In genomic region chr15:96870510-96871039, GRCh38 we compare ENCODE assay signal across 28 cellular contexts.
DNase-seq lines count a peak whose midpoint lies in the region; ATAC-seq and TF ChIP-seq lines count a peak whose summit lies in the region.
"Had no signal": no experiment of that assay in that cellular context is flagged by ENCODE, and none has a peak within 500 bp of the region (broad histone marks: within the 10 kb centered on the region; RNA-seq: fewer than 3 reads in every experiment).

No MANE protein-coding gene starts in this region.

- TF ChIP-seq EP300 in neural cell (conservative IDR thresholded peaks at IDR 0.05; ENCODE audit: poor library complexity, severe bottlenecking) (peak; percentile 17), gastroesophageal sphincter (IDR thresholded peaks at IDR 0.05) (no peak), sigmoid colon (IDR thresholded peaks at IDR 0.05) (no peak)

- no peak overlapping the region for H2BK20ac ChIP-seq in H9 (ENCODE audit: low read depth, low read length, poor library complexity, severe bottlenecking)

- H3K79me2 ChIP-seq in H9 (ENCODE audit: insufficient read depth, low read length) (no peaks in the 10 kb centered on the region), neural cell (replicated peaks; ENCODE audit: insufficient read depth, low read length) (no peaks in the 10 kb centered on the region)

- H4K20me1 ChIP-seq in H9 (ENCODE audit: control insufficient read depth, insufficient read depth, insufficient read length) (no peaks in the 10 kb centered on the region), neural cell (ENCODE audit: insufficient read depth) (no peaks in the 10 kb centered on the region)

- no peak overlapping the region for H3T11ph ChIP-seq in H9 (ENCODE audit: low read length)

- H2AFZ ChIP-seq in H9 (ENCODE audit: low read length) = no peak overlapping the region
- H2AFZ ChIP-seq in neural cell (ENCODE audit: low read depth, low read length) = no peak overlapping the region

- H3K4me3 Mint-ChIP-seq in H9 (no peak overlapping the region), endodermal cell (peak overlapping the region; percentile 15)
- H3K4me3 Mint-ChIP-seq: activated CD4-positive, alpha-beta T cell treated with anti-CD3 and anti-CD28 coated beads for 36 hours; activated naive CD8-positive, alpha-beta T cell; naive thymus-derived CD8-positive, alpha-beta T cell had no signal

- H4K91ac ChIP-seq in H9 (ENCODE audit: insufficient read length, low read depth, low read length) = no peak overlapping the region

- H4K8ac ChIP-seq in H9 (replicated peaks; ENCODE audit: insufficient read length, low read depth, low read length) = no peak overlapping the region

- H3K27ac Mint-ChIP-seq in H9 = no peak overlapping the region; a peak in 1 of 7 replicates
- peak overlapping the region; percentile 57 for H3K27ac Mint-ChIP-seq in endodermal cell
- H3K27ac Mint-ChIP-seq: activated CD4-positive, alpha-beta T cell treated with anti-CD3 and anti-CD28 coated beads for 36 hours; activated naive CD8-positive, alpha-beta T cell; naive thymus-derived CD8-positive, alpha-beta T cell had no signal

- no peak overlapping the region for H4K5ac ChIP-seq in H9 (ENCODE audit: insufficient read length, low read depth, low read length)

- H2BK5ac ChIP-seq in H9 (ENCODE audit: insufficient read length, low read length) = no peak overlapping the region

- H3K9me2 ChIP-seq in neural cell (ENCODE audit: insufficient read depth, low read length) = no peaks in the 10 kb centered on the region

- H3K23me2 ChIP-seq in H9 (ENCODE audit: insufficient read length, low read depth, low read length, poor library complexity, severe bottlenecking) = no peaks in the 10 kb centered on the region

- H3K4me3 ChIP-seq in endodermal cell (ENCODE audit: low read length) (no peak overlapping the region), neural cell (ENCODE audit: low read length) (no peak overlapping the region), gastroesophageal sphincter (no peak overlapping the region), sigmoid colon (no peak overlapping the region)
- H3K4me3 ChIP-seq: coronary artery, esophagus squamous epithelium, ovary, stomach, tibial artery had no signal

- H3K9me3 ChIP-seq in H9 (ENCODE audit: control insufficient read depth, low read depth, low read length) (no peaks in the 10 kb centered on the region), endodermal cell (ENCODE audit: control insufficient read depth, low read length) (peaks cover 5% of the 10 kb centered on the region), neural cell (ENCODE audit: low read length) (no peaks in the 10 kb centered on the region), gastroesophageal sphincter (peaks cover 0 to 13% (median 0%) of the 10 kb centered on the region in 3 donors), sigmoid colon (peaks cover 0 to 3% (median 1%) of the 10 kb centered on the region in 4 donors)
- H3K9me3 ChIP-seq: ovary had no signal

- no CpG with 5 or more reads among the region's 11 CpGs for WGBS in H9 (ENCODE audit: extremely low coverage, insufficient read length, low lambda C conversion rate)
- 89 to 90% methylated on average over 5 to 11 of the region's 11 CpGs for WGBS in endodermal cell (ENCODE audit: insufficient coverage in 1 of 2, insufficient read length in 1 of 2), 2 experiments
- WGBS in gastroesophageal sphincter (ENCODE audit: low coverage in 1 of 2), 2 donors = 86 to 100% methylated on average over 1 to 10 of the region's 11 CpGs
- 68 to 71% methylated on average over 11 of the region's 11 CpGs for WGBS in sigmoid colon, 2 donors

- no peaks in the 10 kb centered on the region for H3K79me1 ChIP-seq in H9 (ENCODE audit: insufficient read depth, low read depth, low read length, poor library complexity, severe bottlenecking)

- peaks cover 14 to 17% of the 10 kb centered on the region in 2 experiments; a peak in 4 of 5 replicates for H3K9me3 Mint-ChIP-seq in H9
- peaks cover 19% of the 10 kb centered on the region for H3K9me3 Mint-ChIP-seq in endodermal cell

- H3K36me3 ChIP-seq in endodermal cell (ENCODE audit: control insufficient read depth, insufficient read depth, low read length) = no peaks in the 10 kb centered on the region
- H3K36me3 ChIP-seq in neural cell (ENCODE audit: insufficient read depth, low read length) = no peaks in the 10 kb centered on the region
- H3K36me3 ChIP-seq in gastroesophageal sphincter = no peaks in the 10 kb centered on the region
- no peaks in the 10 kb centered on the region for H3K36me3 ChIP-seq in sigmoid colon
- H3K36me3 ChIP-seq: esophagus squamous epithelium, ovary, stomach, tibial artery had no signal

- no peak for ATAC-seq in gastroesophageal sphincter
- ATAC-seq: activated CD4-positive, alpha-beta T cell treated with anti-CD3 and anti-CD28 coated beads for 36 hours; naive thymus-derived CD8-positive, alpha-beta T cell; SK-N-SH treated with all-trans-retinoic acid at 6 μM for 48 hours had no signal

- no peak overlapping the region for H2AK5ac ChIP-seq in H9 (ENCODE audit: insufficient read length, low read length)

- no peak overlapping the region for H3K18ac ChIP-seq in H9 (ENCODE audit: insufficient read length, low read depth, low read length)

- H2BK120ac ChIP-seq in H9 (ENCODE audit: low read depth, low read length, poor library complexity, severe bottlenecking) = no peak overlapping the region

- TF ChIP-seq CTCF in H9 (conservative IDR thresholded peaks at IDR 0.05) (no peak), endodermal cell (conservative IDR thresholded peaks at IDR 0.05) (no peak), neural cell (IDR thresholded peaks at IDR 0.05; ENCODE audit: poor library complexity, severe bottlenecking) (no peak), gastroesophageal sphincter (IDR thresholded peaks at IDR 0.05) (no peak), sigmoid colon (IDR thresholded peaks at IDR 0.05) (no peak)

- DNase-seq in H9 (peak; percentile 66), NCI-H187 (lab: John Stamatoyannopoulos, UW) (peak; percentile 86), endodermal cell (peak; percentile 62), GF-D8 (lab: John Stamatoyannopoulos, UW) (no peak), sigmoid colon (no peak)
- DNase-seq: ACHN; activated CD4-positive, alpha-beta T cell treated with anti-CD3 and anti-CD28 coated beads for 36 hours; activated effector memory CD4-positive, alpha-beta T cell treated with Interleukin-2 at 50 U/mL for 16 hours; activated T-cell treated with anti-CD3 and anti-CD28 coated beads for 4 hours; anterior cingulate cortex; DMS153; esophagus squamous epithelium; hippocampal formation; KG1; MM.1S; naive thymus-derived CD8-positive, alpha-beta T cell; NCI-H1694 treated with DMSO at 0.1 percent for 48 hours; NCI-H446 treated with DMSO at 0.1 percent for 48 hours; ovary; small intestine; stimulated activated CD4-positive, alpha-beta T cell treated with anti-CD3 and anti-CD28 coated beads, Interleukin-1b, Interleukin-23, amount 100 ng/mL, for 48 hours; stomach; tibial artery had no signal

- no peak overlapping the region for H3K56ac ChIP-seq in H9 (ENCODE audit: insufficient read length, low read depth, low read length)

- no peak overlapping the region for H3K27ac ChIP-seq in H9 (ENCODE audit: insufficient read length, low read depth, low read length)
- H3K27ac ChIP-seq in endodermal cell (ENCODE audit: low read depth, low read length) = no peak overlapping the region
- no peak overlapping the region for H3K27ac ChIP-seq in neural cell (ENCODE audit: low read length)
- no peak overlapping the region for H3K27ac ChIP-seq in gastroesophageal sphincter
- no peak overlapping the region for H3K27ac ChIP-seq in sigmoid colon
- H3K27ac ChIP-seq: coronary artery, esophagus squamous epithelium, ovary, stomach, tibial artery had no signal

- H2BK15ac ChIP-seq in H9 (ENCODE audit: low read depth, low read length) = no peak overlapping the region

- H3K4ac ChIP-seq in H9 (ENCODE audit: low read depth, low read length) = no peak overlapping the region

- H3K36me3 Mint-ChIP-seq in H9 (ENCODE audit: insufficient read depth in 1 of 3, low read depth in 3 of 3) (peaks cover 0 to 4% (median 4%) of the 10 kb centered on the region in 3 experiments; a peak in 4 of 7 replicates), endodermal cell (ENCODE audit: low read depth) (peaks cover 23% of the 10 kb centered on the region)
- H3K36me3 Mint-ChIP-seq: activated naive CD8-positive, alpha-beta T cell had no signal

- H3K4me1 ChIP-seq in H9 (ENCODE audit: insufficient read depth, low read length) (peaks cover 2% of the 10 kb centered on the region; the same call in 1 of the 2 replicates), endodermal cell (ENCODE audit: control insufficient read depth, insufficient read depth, low read length) (no peaks in the 10 kb centered on the region), gastroesophageal sphincter (no peaks in the 10 kb centered on the region), sigmoid colon (no peaks in the 10 kb centered on the region)
- H3K4me1 ChIP-seq: esophagus squamous epithelium, stomach, tibial artery had no signal

- no peak for TF ChIP-seq RAD21 in neural cell (conservative IDR thresholded peaks at IDR 0.05)

- H3K9ac ChIP-seq in H9 (ENCODE audit: extremely low read depth, insufficient read length, low read length) = no peak overlapping the region
- H3K9ac ChIP-seq in endodermal cell (ENCODE audit: extremely low read depth, low read length, poor library complexity, severe bottlenecking) = no peak overlapping the region
- H3K9ac ChIP-seq in neural cell (ENCODE audit: low read length) = no peak overlapping the region

- H3K4me2 ChIP-seq in H9 (ENCODE audit: insufficient read depth, insufficient read length, low read length) (no peak overlapping the region), neural cell (ENCODE audit: low read length) (no peak overlapping the region)

- H3F3A ChIP-seq in neural cell (ENCODE audit: insufficient read depth, low read length, poor library complexity, severe bottlenecking) = no peaks in the 10 kb centered on the region

- no peak for TF ChIP-seq POLR2A in gastroesophageal sphincter (IDR thresholded peaks at IDR 0.05)
- no peak for TF ChIP-seq POLR2A in sigmoid colon (IDR thresholded peaks at IDR 0.05)

- H3K14ac ChIP-seq in H9 (ENCODE audit: insufficient read depth, low read length) = no peak overlapping the region

- no peaks in the 10 kb centered on the region for H3K27me3 ChIP-seq in H9 (ENCODE audit: insufficient read depth, low read length)
- H3K27me3 ChIP-seq in endodermal cell (ENCODE audit: control insufficient read depth, insufficient read depth, low read length, poor library complexity, severe bottlenecking) = no peaks in the 10 kb centered on the region
- H3K27me3 ChIP-seq in neural cell (ENCODE audit: insufficient read depth, low read depth, low read length) = no peaks in the 10 kb centered on the region
- no peaks in the 10 kb centered on the region for H3K27me3 ChIP-seq in gastroesophageal sphincter
- H3K27me3 ChIP-seq in sigmoid colon = no peaks in the 10 kb centered on the region
- H3K27me3 ChIP-seq: esophagus squamous epithelium, ovary, stomach, tibial artery had no signal

- intact Hi-C loops in sigmoid colon (cut with DNase I) = no loop called here

- H3K4me1 Mint-ChIP-seq in H9 = peaks cover 16 to 31% of the 10 kb centered on the region in 2 experiments
- H3K4me1 Mint-ChIP-seq in endodermal cell = peaks cover 42% of the 10 kb centered on the region
- H3K4me1 Mint-ChIP-seq: activated CD4-positive, alpha-beta T cell treated with anti-CD3 and anti-CD28 coated beads for 36 hours had no signal

- H2BK12ac ChIP-seq in H9 (ENCODE audit: insufficient read length, low read depth, low read length) = no peak overlapping the region

- H3K27me3 Mint-ChIP-seq in H9 (ENCODE audit: low read depth) = peaks cover 2% of the 10 kb centered on the region
- H3K27me3 Mint-ChIP-seq in endodermal cell (ENCODE audit: insufficient read depth) = peaks cover 3% of the 10 kb centered on the region
- H3K27me3 Mint-ChIP-seq: activated naive CD8-positive, alpha-beta T cell had no signal

- no peak overlapping the region for H3K23ac ChIP-seq in H9 (ENCODE audit: insufficient read length, low read depth, low read length)

Comparison
In these comparisons a context has a peak if more than half of its experiments do, and no peak if none do; other contexts are left out.
1. DNase-seq: peak in H9 (single experiment), NCI-H187 (2 of 2) and endodermal cell (single experiment); none in GF-D8 (single experiment) and sigmoid colon (single experiment).